ENCODE assay signal across 1 cellular context in genomic region chr11:118791015-118791960, GRCh38.
TF ChIP-seq lines count a peak whose summit lies in the region.

DDX6 (minus strand) TSS chr11:118791164; CDS start chr11:118786251, 4,913 bp downstream.

TF ChIP-seq in HepG2, 621 proteins besides CTCF, POLR2A, EP300 and RAD21 (continued from another document and continues in another):
- TF ChIP-seq RORA (CRISPR knock-in tag; IDR thresholded peaks at IDR 0.05) (0 out of 2 replicates have a peak, but pooled peaks have one; percentile 27), SOX13 (IDR thresholded peaks at IDR 0.05) (no peak), SOX13 (CRISPR knock-in tag; conservative IDR thresholded peaks at IDR 0.05 in 1 of 2, IDR thresholded peaks at IDR 0.05 in 1 of 2) (no peak), MLX (CRISPR knock-in tag; IDR thresholded peaks at IDR 0.05) (no peak), ZFY (CRISPR knock-in tag; IDR thresholded peaks at IDR 0.05) (no peak), SP140L (CRISPR knock-in tag; IDR thresholded peaks at IDR 0.05; ENCODE audit: borderline replicate concordance) (no peak), HMGXB3 (CRISPR knock-in tag; IDR thresholded peaks at IDR 0.05; ENCODE audit: borderline replicate concordance) (no peak), ZNF609 (CRISPR knock-in tag; IDR thresholded peaks at IDR 0.05; ENCODE audit: borderline replicate concordance) (no peak; the same call in 1 of the 2 replicates), EEA1 (CRISPR knock-in tag; IDR thresholded peaks at IDR 0.05; ENCODE audit: borderline replicate concordance) (no peak), KLF9 (CRISPR knock-in tag; IDR thresholded peaks at IDR 0.05; ENCODE audit: low read depth) (no peak), TOPORS (CRISPR knock-in tag; IDR thresholded peaks at IDR 0.05) (no peak; the same call in 1 of the 2 replicates), SATB2 (CRISPR knock-in tag; IDR thresholded peaks at IDR 0.05) (no peak), ZBTB21 (CRISPR knock-in tag; IDR thresholded peaks at IDR 0.05) (no peak), ZEB1 (IDR thresholded peaks at IDR 0.05; ENCODE audit: insufficient replicate concordance, low read depth) (peak; percentile 40), HMGXB4 (CRISPR knock-in tag; IDR thresholded peaks at IDR 0.05; ENCODE audit: borderline replicate concordance in 1 of 2, low read depth in 1 of 2) (peak in 1 of 2 experiments; percentile 98; a peak in 3 of 4 replicates), BRD4 (CRISPR knock-in tag; IDR thresholded peaks at IDR 0.05) (peak; percentile 32; the same call in 1 of the 2 replicates), ZNF878 (CRISPR knock-in tag; IDR thresholded peaks at IDR 0.05) (no peak), ZFX (CRISPR knock-in tag; IDR thresholded peaks at IDR 0.05; ENCODE audit: low read depth) (peak; percentile 89), ZNF281 (CRISPR knock-in tag; IDR thresholded peaks at IDR 0.05; ENCODE audit: borderline replicate concordance) (0 out of 2 replicates have a peak, but pooled peaks have one; percentile 4), ATF5 (CRISPR knock-in tag; IDR thresholded peaks at IDR 0.05; ENCODE audit: low read depth) (0 out of 2 replicates have a peak, but pooled peaks have one; percentile 61), ARNTL (CRISPR knock-in tag; IDR thresholded peaks at IDR 0.05) (peak; percentile 52), ZBTB42 (CRISPR knock-in tag; IDR thresholded peaks at IDR 0.05) (peak; percentile 50; the same call in 1 of the 2 replicates), ZNF781 (CRISPR knock-in tag; IDR thresholded peaks at IDR 0.05; ENCODE audit: borderline replicate concordance, not compliant biosample characterization) (no peak), ZNF83 (CRISPR knock-in tag; IDR thresholded peaks at IDR 0.05; ENCODE audit: borderline replicate concordance) (no peak), ESRRA (CRISPR knock-in tag; IDR thresholded peaks at IDR 0.05; ENCODE audit: low read depth) (no peak), ZNF496 (CRISPR knock-in tag; IDR thresholded peaks at IDR 0.05; ENCODE audit: insufficient replicate concordance) (no peak), ZNF761 (CRISPR knock-in tag; conservative IDR thresholded peaks at IDR 0.05) (no peak), ZNF512B (CRISPR knock-in tag; IDR thresholded peaks at IDR 0.05; ENCODE audit: borderline replicate concordance) (no peak), ZBTB10 (CRISPR knock-in tag; IDR thresholded peaks at IDR 0.05; ENCODE audit: borderline replicate concordance) (no peak), ATF7 (IDR thresholded peaks at IDR 0.05) (no peak), ATF7 (CRISPR knock-in tag; IDR thresholded peaks at IDR 0.05) (no peak), ZNF446 (CRISPR knock-in tag; IDR thresholded peaks at IDR 0.05) (peak; percentile 78), DRAP1 (CRISPR knock-in tag; IDR thresholded peaks at IDR 0.05) (peak; percentile 84), NAIF1 (CRISPR knock-in tag; IDR thresholded peaks at IDR 0.05; ENCODE audit: borderline replicate concordance) (no peak; the same call in 1 of the 2 replicates), TCF7 (IDR thresholded peaks at IDR 0.05; ENCODE audit: low read depth) (no peak), ZNF670 (CRISPR knock-in tag; IDR thresholded peaks at IDR 0.05; ENCODE audit: borderline replicate concordance) (no peak), ZNF335 (CRISPR knock-in tag; IDR thresholded peaks at IDR 0.05) (peak; percentile 49; the same call in 1 of the 2 replicates), SMAD1 (CRISPR knock-in tag; IDR thresholded peaks at IDR 0.05; ENCODE audit: borderline replicate concordance, low read depth) (0 out of 2 replicates have a peak, but pooled peaks have one; percentile 13), ZFP62 (CRISPR knock-in tag; IDR thresholded peaks at IDR 0.05) (no peak)
